ENCODE assay signal across 32 cellular contexts in genomic region chr14:30587141-30587540, GRCh38.
"Had no signal": no experiment of that assay in that cellular context is flagged by ENCODE, and none has a peak within 500 bp of the region (broad histone marks: within the 10 kb centered on the region; RNA-seq: fewer than 3 reads in every experiment).

No MANE protein-coding gene starts in this region.

- H3K4me3 ChIP-seq: adrenal gland, body of pancreas, cardiac muscle cell, colonic mucosa, esophagus squamous epithelium had no signal

- H3K27me3 Mint-ChIP-seq: activated B cell treated with CpG ODN at 0.5 μM for 24 hours; activated CD4-positive, alpha-beta T cell treated with anti-CD3 and anti-CD28 coated beads, Interleukin-2, amount 10 ng/mL, durations not matched to agents 7 days and 5 days; activated CD8-positive, alpha-beta T cell treated with anti-CD3 and anti-CD28 coated beads for 36 hours; activated naive CD4-positive, alpha-beta T cell treated with anti-CD3 and anti-CD28 coated beads, Interleukin-2, amount 50 U/mL, for 24 hours; activated naive CD8-positive, alpha-beta T cell treated with anti-CD3 and anti-CD28 coated beads for 36 hours; activated naive CD8-positive, alpha-beta T cell treated with anti-CD3 and anti-CD28 coated beads, Interleukin-2, amount 50 U/mL, for 24 hours; T-helper 17 cell had no signal

- ATAC-seq: activated CD8-positive, alpha-beta T cell treated with anti-CD3 and anti-CD28 coated beads for 36 hours; activated naive CD8-positive, alpha-beta T cell treated with anti-CD3 and anti-CD28 coated beads, Interleukin-2, amount 50 U/mL, for 24 hours; activated T-cell treated with anti-CD3 and anti-CD28 coated beads, Interleukin-2, amount 50 U/mL, for 4 hours; body of pancreas; T-helper 17 cell had no signal

- H3K36me3 ChIP-seq: colonic mucosa had no signal

- H3K27me3 ChIP-seq: adrenal gland, body of pancreas, cardiac muscle cell, colonic mucosa, esophagus squamous epithelium had no signal

- H3K4me3 Mint-ChIP-seq: activated B cell treated with CpG ODN at 0.5 μM for 24 hours; activated CD4-positive, alpha-beta T cell treated with anti-CD3 and anti-CD28 coated beads, Interleukin-2, amount 10 ng/mL, durations not matched to agents 7 days and 5 days; activated CD8-positive, alpha-beta T cell treated with anti-CD3 and anti-CD28 coated beads for 36 hours; activated naive CD4-positive, alpha-beta T cell treated with anti-CD3 and anti-CD28 coated beads for 36 hours; activated naive CD4-positive, alpha-beta T cell treated with anti-CD3 and anti-CD28 coated beads, Interleukin-2, amount 50 U/mL, for 24 hours; activated naive CD8-positive, alpha-beta T cell treated with anti-CD3 and anti-CD28 coated beads for 36 hours; activated naive CD8-positive, alpha-beta T cell treated with anti-CD3 and anti-CD28 coated beads, Interleukin-2, amount 50 U/mL, for 24 hours; activated T-cell treated with anti-CD3 and anti-CD28 coated beads, Interleukin-2, amount 50 U/mL, for 4 hours; T-helper 17 cell; T-helper 2 cell treated with Interferon-gamma antibody and Interleukin-4, amounts not matched to agents 5 μg/mL and 100 μg/mL, for 36 hours had no signal

- FAIRE-seq: endometrium, endothelial cell of umbilical vein had no signal

- H3K27ac ChIP-seq: adrenal gland, body of pancreas, cardiac muscle cell, colonic mucosa, epithelial cell of prostate, esophagus squamous epithelium, WERI-Rb-1 had no signal

- H3K27ac Mint-ChIP-seq: activated B cell treated with CpG ODN at 0.5 μM for 24 hours; activated CD4-positive, alpha-beta T cell treated with anti-CD3 and anti-CD28 coated beads, Interleukin-2, amount 10 ng/mL, durations not matched to agents 7 days and 5 days; activated CD8-positive, alpha-beta T cell treated with anti-CD3 and anti-CD28 coated beads for 36 hours; activated naive CD4-positive, alpha-beta T cell treated with anti-CD3 and anti-CD28 coated beads for 36 hours; activated naive CD4-positive, alpha-beta T cell treated with anti-CD3 and anti-CD28 coated beads, Interleukin-2, amount 50 U/mL, for 24 hours; activated naive CD8-positive, alpha-beta T cell treated with anti-CD3 and anti-CD28 coated beads for 36 hours; activated naive CD8-positive, alpha-beta T cell treated with anti-CD3 and anti-CD28 coated beads, Interleukin-2, amount 50 U/mL, for 24 hours; activated T-helper 2 cell treated with anti-CD3 and anti-CD28 coated beads, Interferon-gamma antibody, Interleukin-2, Interleukin-4, amounts not matched to agents 10 μg/mL and 5 μg/mL and 100 μg/mL, durations not matched to agents 14 hours and 24 hours and 36 hours; T-helper 17 cell; T-helper 2 cell treated with Interferon-gamma antibody and Interleukin-4, amounts not matched to agents 5 μg/mL and 100 μg/mL, for 36 hours had no signal

- H3K4me1 ChIP-seq: adrenal gland, body of pancreas, colonic mucosa, esophagus squamous epithelium had no signal

- DNase-seq: activated B cell treated with CpG ODN at 0.5 μM for 24 hours; activated CD4-positive, alpha-beta T cell treated with anti-CD3 and anti-CD28 coated beads for 4 hours; activated CD4-positive, alpha-beta T cell treated with anti-CD3 and anti-CD28 coated beads, Interleukin-2, amount 10 ng/mL, durations not matched to agents 7 days and 5 days; activated CD4-positive, alpha-beta T cell treated with anti-CD3 and anti-CD28 coated beads, Interleukin-2, amount 50 U/mL, for 48 hours; activated CD8-positive, alpha-beta memory T cell treated with anti-CD3 and anti-CD28 coated beads for 24 hours; activated CD8-positive, alpha-beta T cell treated with anti-CD3 and anti-CD28 coated beads for 36 hours; activated effector memory CD4-positive, alpha-beta T cell treated with anti-CD3 and anti-CD28 coated beads, Interleukin-2, amount 50 U/mL, for 16 hours; activated naive CD4-positive, alpha-beta T cell treated with anti-CD3 and anti-CD28 coated beads for 36 hours; activated naive CD8-positive, alpha-beta T cell treated with anti-CD3 and anti-CD28 coated beads for 36 hours; activated naive CD8-positive, alpha-beta T cell treated with anti-CD3 and anti-CD28 coated beads, Interleukin-2, amount 50 U/mL, for 24 hours; activated T-cell treated with anti-CD3 and anti-CD28 coated beads, Interleukin-2, amount 50 U/mL, for 4 hours; adrenal gland; amygdala; aorta; body of pancreas; central memory CD4-positive, alpha-beta T cell; cerebellar nuclear complex; colonic mucosa; effector CD8-positive, alpha-beta T cell; esophagus squamous epithelium; head of caudate nucleus; hippocampal formation; T-helper 17 cell; T1000; WERI-Rb-1 had no signal

- H3K4me1 Mint-ChIP-seq: activated B cell treated with CpG ODN at 0.5 μM for 24 hours had no signal

- H3K9me3 ChIP-seq: adrenal gland, body of pancreas, colonic mucosa, esophagus squamous epithelium had no signal
